In genomic region chr5:171835066-171835465, GRCh38 we compare ENCODE assay signal across 1 cellular context.
A peak's percentile ranks its signal among the peaks of the same experiment; 100 is the strongest.
TF ChIP-seq lines count a peak whose summit lies in the region.

No MANE protein-coding gene starts in this region.

TF ChIP-seq in H1, 55 proteins besides CTCF, POLR2A, EP300 and RAD21:
- TF ChIP-seq CHD7 (IDR thresholded peaks at IDR 0.05; ENCODE audit: insufficient replicate concordance, low read length) (no peak), JUND (IDR thresholded peaks at IDR 0.05; ENCODE audit: low read length) (0 out of 2 replicates have a peak, but pooled peaks have one; percentile 26), CEBPB (IDR thresholded peaks at IDR 0.05; ENCODE audit: low read depth, low read length) (no peak), SP4 (IDR thresholded peaks at IDR 0.05; ENCODE audit: low read length) (no peak), E2F6 (IDR thresholded peaks at IDR 0.05) (no peak), CHD2 (IDR thresholded peaks at IDR 0.05; ENCODE audit: low read length) (no peak)
